9 cellular contexts compared by ENCODE assay signal in the genomic region with DNA sequence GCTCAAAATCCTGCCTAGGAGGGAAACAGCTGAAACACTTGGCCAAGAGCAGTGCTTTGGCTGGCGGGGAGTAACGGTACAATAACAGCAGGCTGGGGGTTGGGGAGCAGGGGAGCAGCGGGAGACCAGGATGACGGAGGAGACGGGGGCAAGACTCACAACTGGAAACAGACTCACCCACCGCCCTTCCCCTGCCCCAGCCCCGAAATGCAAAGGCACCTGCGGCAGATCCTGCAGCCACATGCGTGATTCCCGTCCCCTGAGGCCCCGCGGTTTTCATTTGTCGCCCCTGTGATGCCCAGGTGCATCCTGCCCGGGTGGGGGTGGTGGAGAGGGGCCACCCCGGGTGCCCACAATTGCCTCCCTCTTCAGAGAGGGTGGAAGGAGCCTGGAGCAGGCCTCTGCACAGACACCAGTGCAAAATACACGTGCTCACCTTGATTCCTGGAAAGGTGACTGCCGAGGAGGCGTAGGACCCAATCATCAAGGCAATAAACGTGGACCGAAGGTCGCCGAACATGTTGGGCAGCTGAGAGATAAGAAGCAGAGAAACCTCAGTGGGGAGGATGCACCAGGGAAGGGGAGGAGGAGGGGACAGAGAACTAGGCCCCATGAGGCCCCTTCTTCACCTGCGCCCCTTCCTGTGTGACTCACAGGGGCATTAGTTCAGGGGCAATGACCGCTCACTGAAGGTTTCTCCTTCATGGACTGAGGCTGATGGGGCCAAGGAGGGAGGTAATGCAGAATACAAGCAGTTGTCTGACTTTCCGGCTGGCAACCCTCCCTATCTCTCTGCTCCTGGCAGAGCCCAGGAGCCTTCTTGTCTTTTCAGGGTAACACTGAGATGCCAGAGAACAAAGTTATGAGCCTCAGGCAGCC.
DNase-seq lines count a peak whose midpoint lies in the region; ATAC-seq and TF ChIP-seq lines count a peak whose summit lies in the region.
"Had no signal": no experiment of that assay in that cellular context is flagged by ENCODE, and none has a peak within 500 bp of the region (broad histone marks: within the 10 kb centered on the region; RNA-seq: fewer than 3 reads in every experiment).

No MANE protein-coding gene starts in this region.

- no peaks in the 10 kb centered on the region for H4K20me1 ChIP-seq in OCI-LY3 (ENCODE audit: insufficient read depth, low read length)

- H3K9me3 ChIP-seq in OCI-LY3 (ENCODE audit: insufficient read depth, low read length), result no peaks in the 10 kb centered on the region

- H3K79me2 ChIP-seq in OCI-LY3 (ENCODE audit: low read length), result no peaks in the 10 kb centered on the region

- H2AFZ ChIP-seq in OCI-LY3 (ENCODE audit: low read depth, low read length), result peak overlapping the region; percentile 52; the same call in 1 of the 2 replicates

- H3K27ac ChIP-seq in OCI-LY3 (ENCODE audit: low read length), result peak overlapping the region; percentile 70
- H3K27ac ChIP-seq: WERI-Rb-1 had no signal

- peaks cover 57% of the 10 kb centered on the region for H3K36me3 Mint-ChIP-seq in stimulated activated memory B cell treated with anti-CD40 and anti-IgM and Interleukin-4, amounts not matched to agents 10 μg/mL and 1 μg/mL and 100 μg/mL, for 72 hours

- no peaks in the 10 kb centered on the region for H3K27me3 Mint-ChIP-seq in stimulated activated memory B cell treated with anti-CD40 and anti-IgM and Interleukin-4, amounts not matched to agents 10 μg/mL and 1 μg/mL and 100 μg/mL, for 72 hours

- peak; percentile 72 for ATAC-seq in HG02763 (IDR thresholded peaks at IDR 0.05; ENCODE audit: unreplicated experiment)
- peak; percentile 97 for ATAC-seq in stimulated activated memory B cell treated with anti-CD40 and anti-IgM and Interleukin-4, amounts not matched to agents 10 μg/mL and 1 μg/mL and 100 μg/mL, for 72 hours

- H3K4me3 ChIP-seq in OCI-LY3 (ENCODE audit: low read length), result peak overlapping the region; percentile 65

- H3K4me1 ChIP-seq in OCI-LY3 (ENCODE audit: low read length), result peaks cover 44% of the 10 kb centered on the region

- H3K27ac Mint-ChIP-seq in stimulated activated memory B cell treated with anti-CD40 and anti-IgM and Interleukin-4, amounts not matched to agents 10 μg/mL and 1 μg/mL and 100 μg/mL, for 72 hours, result peak overlapping the region; percentile 96

- H3K4me2 ChIP-seq in OCI-LY3 (ENCODE audit: low read length), result peak overlapping the region; percentile 87

- H3K4me3 Mint-ChIP-seq in stimulated activated memory B cell treated with anti-CD40 and anti-IgM and Interleukin-4, amounts not matched to agents 10 μg/mL and 1 μg/mL and 100 μg/mL, for 72 hours, result peak overlapping the region; percentile 75

- DNase-seq in NCI-H2107 treated with DMSO at 0.1 percent for 48 hours (lab: John Stamatoyannopoulos, UW; ENCODE audit: unreplicated experiment) (peak; percentile 26), NCI-H2107 (lab: John Stamatoyannopoulos, UW) (no peak), NCI-H226 (no peak), glomerular visceral epithelial cell (ENCODE audit: extremely low spot score) (no peak), DMS 273 treated with DMSO at 0.1 percent for 48 hours (lab: John Stamatoyannopoulos, UW) (no peak)
- DNase-seq: WERI-Rb-1 had no signal

- H3K27me3 ChIP-seq in OCI-LY3 (ENCODE audit: low read depth, low read length), result no peaks in the 10 kb centered on the region

- peak overlapping the region; percentile 58 for H3K9ac ChIP-seq in OCI-LY3 (ENCODE audit: low read length)

- H3K36me3 ChIP-seq in OCI-LY3 (replicated peaks; ENCODE audit: low read depth, low read length), result no peaks in the 10 kb centered on the region
- H3K36me3 ChIP-seq: WERI-Rb-1 had no signal

- TF ChIP-seq CTCF in OCI-LY3 (IDR thresholded peaks at IDR 0.05; ENCODE audit: low read depth, low read length), result no peak

- H3K4me1 Mint-ChIP-seq in stimulated activated memory B cell treated with anti-CD40 and anti-IgM and Interleukin-4, amounts not matched to agents 10 μg/mL and 1 μg/mL and 100 μg/mL, for 72 hours, result peaks cover 44% of the 10 kb centered on the region

- no peaks in the 10 kb centered on the region for H3K9me3 Mint-ChIP-seq in stimulated activated memory B cell treated with anti-CD40 and anti-IgM and Interleukin-4, amounts not matched to agents 10 μg/mL and 1 μg/mL and 100 μg/mL, for 72 hours
